In genomic region chr12:46386877-46387629, GRCh38 we compare ENCODE assay signal across 7 cellular contexts. TPM values are rescaled to one million over a fixed set of nuclear protein-coding genes. Genes with fewer than 3 reads are reported as not detected.
A peak's percentile ranks its signal among the peaks of the same experiment; 100 is the strongest.
DNase-seq lines count a peak whose midpoint lies in the region; ATAC-seq and TF ChIP-seq lines count a peak whose summit lies in the region.

No MANE protein-coding gene starts in this region.

- no peaks in the 10 kb centered on the region for H4K20me1 ChIP-seq in SU-DHL-6 (ENCODE audit: low read depth, low read length)

- peak overlapping the region; percentile 17 for H3K4me3 ChIP-seq in SU-DHL-6 (ENCODE audit: insufficient read depth, low read length, poor library complexity, severe bottlenecking)
- peak overlapping the region in 8 of 10 donors; percentile 1 to 35 (median 24) for H3K4me3 ChIP-seq in heart right ventricle
- H3K4me3 ChIP-seq in stomach: no peak overlapping the region

- TF ChIP-seq EP300 in stomach (IDR thresholded peaks at IDR 0.05): no peak

- no peak for TF ChIP-seq CTCF in SU-DHL-6 (IDR thresholded peaks at IDR 0.05; ENCODE audit: insufficient read depth, low read length, poor library complexity, severe bottlenecking)
- no peak for TF ChIP-seq CTCF in heart right ventricle (IDR thresholded peaks at IDR 0.05)
- no peak for TF ChIP-seq CTCF in stomach (IDR thresholded peaks at IDR 0.05)

- WGBS in heart right ventricle, 2 donors: 11 to 12% methylated on average over 7 of the region's 7 CpGs
- 29 to 44% (median 38%) methylated on average over 7 of the region's 7 CpGs for WGBS in stomach, 5 donors

- H3F3A ChIP-seq in SU-DHL-6 (ENCODE audit: insufficient read depth): peaks cover 38% of the 10 kb centered on the region

- H3K4me2 ChIP-seq in SU-DHL-6 (ENCODE audit: low read depth, low read length, poor library complexity, severe bottlenecking): peak overlapping the region; percentile 52

- H3K4me1 ChIP-seq in heart right ventricle (peaks cover 0 to 79% (median 44%) of the 10 kb centered on the region in 9 donors), stomach (peaks cover 36 to 71% (median 47%) of the 10 kb centered on the region in 4 donors)

- TF ChIP-seq POLR2A in stomach (IDR thresholded peaks at IDR 0.05): no peak

- no peaks in the 10 kb centered on the region for H3K9me2 ChIP-seq in SU-DHL-6 (replicated peaks; ENCODE audit: insufficient read depth, low read length)

- H3K79me2 ChIP-seq in SU-DHL-6 (ENCODE audit: insufficient read depth, low read length): no peaks in the 10 kb centered on the region

- H3K27me3 ChIP-seq in SU-DHL-6 (ENCODE audit: low read length) (no peaks in the 10 kb centered on the region), heart right ventricle (no peaks in the 10 kb centered on the region), stomach (no peaks in the 10 kb centered on the region)

- ATAC-seq in GM18868 (IDR thresholded peaks at IDR 0.05; ENCODE audit: unreplicated experiment) (peak; percentile 33), HG03095 (IDR thresholded peaks at IDR 0.05; ENCODE audit: unreplicated experiment) (peak; percentile 29), heart right ventricle (no peak)

- no peaks in the 10 kb centered on the region for H3K36me3 ChIP-seq in SU-DHL-6 (ENCODE audit: low read length)
- H3K36me3 ChIP-seq in heart right ventricle: no peaks in the 10 kb centered on the region
- H3K36me3 ChIP-seq in stomach: no peaks in the 10 kb centered on the region

- no peak overlapping the region for H2AFZ ChIP-seq in SU-DHL-6 (ENCODE audit: low read depth, low read length, severe bottlenecking)

- H3K27ac ChIP-seq in SU-DHL-6 (ENCODE audit: low read depth, low read length): peak overlapping the region; percentile 14
- H3K27ac ChIP-seq in heart right ventricle: peak overlapping the region in 9 of 10 donors; percentile 38 to 100 (median 98)
- peak overlapping the region; percentile 26 to 100 (median 99) for H3K27ac ChIP-seq in stomach

- H3K9me3 ChIP-seq in SU-DHL-6 (ENCODE audit: insufficient read depth, low read length) (no peaks in the 10 kb centered on the region), heart right ventricle (no peaks in the 10 kb centered on the region), stomach (no peaks in the 10 kb centered on the region)

- no peak overlapping the region for H3K9ac ChIP-seq in SU-DHL-6 (ENCODE audit: low read length)

- intact Hi-C loops in heart right ventricle (cut with DNase I) (loop anchor here in 5 of 10 donors (5.0 to 10.0 kb wide), 6 partner anchors 45 to 392 kb away; partner anchors contain the start of gene SCAF11 (in 3 of the 5)), stomach (cut with DNase I; ENCODE audit: low total_unique reads) (no loop called here)

- peak; percentile 42 to 61 for DNase-seq in heart right ventricle
- no peak for DNase-seq in stomach
- DNase-seq in NK-92 treated with Interleukin-12 subunit alpha and Interleukin-12 subunit beta, amount 100 ng/mL, for 24 hours (lab: John Stamatoyannopoulos, UW): no peak
- DNase-seq in activated effector memory CD4-positive, alpha-beta T cell treated with anti-CD3 and anti-CD28 coated beads, Interleukin-2, amount 50 U/mL, for 16 hours: no peak

RNA-seq across cellular contexts. Expression of gene SLC38A2, which starts 14.5 kb away (rescaled TPM):
- 100 to 1,000 TPM in 8 of 10 donors, 10 to 100 TPM in 2; 82.1 to 203 (median 110) TPM for total RNA-seq in heart right ventricle
- polyA plus RNA-seq in heart right ventricle: 10 to 100 TPM; 65.3 to 90.0 TPM
- 100 to 1,000 TPM; 141 to 716 (median 250) TPM for total RNA-seq in stomach
- polyA plus RNA-seq in stomach: 10 to 100 TPM; 26.6 to 88.6 (median 27.2) TPM

Comparison
In these comparisons a context has a peak if more than half of its experiments do, and no peak if none do; other contexts are left out.
1. ATAC-seq: peak in GM18868 (single experiment) and HG03095 (single experiment); none in heart right ventricle (0 of 8).
2. H3K27ac ChIP-seq: peak in every context shown above with its lines; median percentile 99 in stomach; 98 in heart right ventricle; 14 in SU-DHL-6.
3. H3K4me3 ChIP-seq: peak in SU-DHL-6 (single experiment) and heart right ventricle (8 of 10); none in stomach (0 of 4).
4. DNase-seq: peak in heart right ventricle (2 of 2); none in stomach (single experiment), NK-92 treated with Interleukin-12 subunit alpha and Interleukin-12 subunit beta, amount 100 ng/mL, for 24 hours (single experiment) and activated effector memory CD4-positive, alpha-beta T cell treated with anti-CD3 and anti-CD28 coated beads, Interleukin-2, amount 50 U/mL, for 16 hours (single experiment).